In the genomic region with DNA sequence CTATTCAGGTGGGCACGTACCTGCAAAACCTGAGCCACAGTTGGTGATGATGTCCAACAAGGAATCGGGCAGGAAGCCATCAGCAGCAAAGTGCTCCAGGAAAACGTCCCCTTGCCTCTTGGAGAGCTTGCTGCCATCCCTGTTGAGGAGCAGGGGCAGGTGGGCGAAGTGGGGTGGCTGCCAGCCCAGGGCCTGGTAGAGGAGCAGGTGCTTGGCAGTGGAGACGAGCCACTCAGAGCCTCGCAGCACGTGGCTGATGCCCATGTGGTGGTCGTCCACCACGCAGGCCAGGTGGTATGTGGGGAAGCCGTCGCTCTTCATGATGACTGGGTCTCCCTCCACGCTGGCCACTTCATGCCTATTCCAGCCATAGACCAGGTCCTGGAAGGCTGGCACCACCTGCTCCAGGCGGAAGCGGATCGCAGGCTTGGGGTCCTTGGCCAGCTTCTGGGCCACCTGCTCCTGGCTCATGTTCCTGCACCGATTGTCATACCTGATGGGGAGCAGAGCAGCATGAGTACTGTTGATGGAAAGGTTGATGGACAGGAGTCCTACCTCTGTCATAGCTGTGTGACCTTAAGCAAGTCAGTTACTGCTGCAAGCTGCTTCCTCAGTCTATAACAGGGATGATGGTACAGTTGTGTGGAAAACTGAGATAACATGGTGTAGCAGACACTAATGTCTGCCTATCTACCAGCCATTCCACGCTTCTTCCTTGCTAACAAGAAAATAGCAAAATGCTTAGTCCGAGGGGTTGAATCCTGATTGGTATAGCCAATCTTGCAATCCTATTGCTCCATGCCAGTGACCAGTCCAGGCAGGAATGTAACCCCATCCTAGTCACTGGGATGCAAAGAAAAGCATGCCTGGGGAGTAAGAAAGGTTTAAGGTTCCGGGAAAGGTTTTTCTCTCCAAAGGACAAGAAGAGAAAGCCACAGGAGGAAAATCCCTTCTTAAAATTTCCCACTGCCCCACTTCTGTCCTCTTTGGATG, we compare ENCODE assay signal across 20 cellular contexts.
"Had no signal": no experiment of that assay in that cellular context is flagged by ENCODE, and none has a peak within 500 bp of the region (broad histone marks: within the 10 kb centered on the region; RNA-seq: fewer than 3 reads in every experiment).

No MANE protein-coding gene starts in this region.

- ATAC-seq: activated CD8-positive, alpha-beta T cell treated with anti-CD3 and anti-CD28 coated beads for 36 hours; activated naive CD4-positive, alpha-beta T cell treated with anti-CD3 and anti-CD28 coated beads, Interleukin-2, amount 50 U/mL, for 72 hours; activated T-cell treated with anti-CD3 and anti-CD28 coated beads, Interleukin-2, amount 50 U/mL, for 4 hours; effector memory CD8-positive, alpha-beta T cell; sciatic nerve; stimulated activated naive CD8-positive, alpha-beta T cell treated with anti-CD3 and anti-CD28 coated beads, Interleukin-15, amount 100 ng/mL, for 72 hours; T-helper 17 cell had no signal

- H3K4me1 Mint-ChIP-seq: memory B cell, nephron, T-helper 17 cell had no signal

- H3K27ac Mint-ChIP-seq: activated CD8-positive, alpha-beta T cell treated with anti-CD3 and anti-CD28 coated beads for 36 hours; activated naive CD4-positive, alpha-beta T cell treated with anti-CD3 and anti-CD28 coated beads, Interleukin-2, amount 50 U/mL, for 72 hours; dendritic cell treated with granulocyte-macrophage colony-stimulating factor and Interleukin-4, amounts not matched to agents 40 ng/mL and 50 ng/mL, for 4 days; effector memory CD8-positive, alpha-beta T cell; memory B cell; nephron; progenitor cell of endocrine pancreas; stimulated activated naive CD8-positive, alpha-beta T cell treated with anti-CD3 and anti-CD28 coated beads, Interleukin-15, amount 100 ng/mL, for 72 hours; T-helper 17 cell had no signal

- H3K27ac ChIP-seq: left ventricle myocardium inferior, spleen had no signal

- H3K4me3 Mint-ChIP-seq: activated CD8-positive, alpha-beta T cell treated with anti-CD3 and anti-CD28 coated beads for 36 hours; activated T-cell treated with anti-CD3 and anti-CD28 coated beads, Interleukin-2, amount 50 U/mL, for 4 hours; dendritic cell treated with granulocyte-macrophage colony-stimulating factor and Interleukin-4, amounts not matched to agents 40 ng/mL and 50 ng/mL, for 4 days; effector memory CD8-positive, alpha-beta T cell; memory B cell; nephron; stimulated activated naive CD8-positive, alpha-beta T cell treated with anti-CD3 and anti-CD28 coated beads, Interleukin-15, amount 100 ng/mL, for 72 hours; T-helper 17 cell had no signal

- H3K4me1 ChIP-seq: left ventricle myocardium inferior, spleen had no signal

- DNase-seq: activated CD4-positive, alpha-beta T cell treated with anti-CD3 and anti-CD28 coated beads for 48 hours; activated CD8-positive, alpha-beta T cell treated with anti-CD3 and anti-CD28 coated beads for 36 hours; activated effector memory CD4-positive, alpha-beta T cell treated with anti-CD3 and anti-CD28 coated beads, Interleukin-2, amount 50 U/mL, for 16 hours; activated T-cell treated with anti-CD3 and anti-CD28 coated beads, Interleukin-2, amount 50 U/mL, for 4 hours; amniotic stem cell; central memory CD4-positive, alpha-beta T cell; effector memory CD8-positive, alpha-beta T cell; erythroblast; hypothalamus; left ventricle myocardium inferior; nucleus accumbens; stimulated activated naive CD8-positive, alpha-beta T cell treated with anti-CD3 and anti-CD28 coated beads, Interleukin-15, amount 100 ng/mL, for 72 hours; T-helper 17 cell had no signal

- H3K27me3 Mint-ChIP-seq: activated CD8-positive, alpha-beta T cell treated with anti-CD3 and anti-CD28 coated beads for 36 hours; dendritic cell treated with granulocyte-macrophage colony-stimulating factor and Interleukin-4, amounts not matched to agents 40 ng/mL and 50 ng/mL, for 4 days; effector memory CD8-positive, alpha-beta T cell; memory B cell; progenitor cell of endocrine pancreas; stimulated activated naive CD8-positive, alpha-beta T cell treated with anti-CD3 and anti-CD28 coated beads, Interleukin-15, amount 100 ng/mL, for 72 hours; T-helper 17 cell had no signal

- H3K36me3 Mint-ChIP-seq: activated naive CD4-positive, alpha-beta T cell treated with anti-CD3 and anti-CD28 coated beads, Interleukin-2, amount 50 U/mL, for 72 hours had no signal

- H3K9me3 ChIP-seq: left ventricle myocardium inferior, spleen had no signal

- H3K9me3 Mint-ChIP-seq: activated CD8-positive, alpha-beta T cell treated with anti-CD3 and anti-CD28 coated beads for 36 hours; activated naive CD4-positive, alpha-beta T cell treated with anti-CD3 and anti-CD28 coated beads, Interleukin-2, amount 50 U/mL, for 72 hours; activated T-cell treated with anti-CD3 and anti-CD28 coated beads, Interleukin-2, amount 50 U/mL, for 4 hours; dendritic cell treated with granulocyte-macrophage colony-stimulating factor and Interleukin-4, amounts not matched to agents 40 ng/mL and 50 ng/mL, for 4 days; effector memory CD8-positive, alpha-beta T cell; memory B cell; nephron; stimulated activated naive CD8-positive, alpha-beta T cell treated with anti-CD3 and anti-CD28 coated beads, Interleukin-15, amount 100 ng/mL, for 72 hours had no signal

- H3K4me3 ChIP-seq: left ventricle myocardium inferior, spleen had no signal

- H3K27me3 ChIP-seq: spleen had no signal
